In genomic region chr9:123998970-123999621, GRCh38 we compare ENCODE assay signal across 11 cellular contexts. TPM values are rescaled to one million over a fixed set of nuclear protein-coding genes. Genes with fewer than 3 reads are reported as not detected.
A peak's percentile ranks its signal among the peaks of the same experiment; 100 is the strongest.
DNase-seq lines count a peak whose midpoint lies in the region; ATAC-seq and TF ChIP-seq lines count a peak whose summit lies in the region.
"Had no signal": no experiment of that assay in that cellular context is flagged by ENCODE, and none has a peak within 500 bp of the region (broad histone marks: within the 10 kb centered on the region; RNA-seq: fewer than 3 reads in every experiment).

No MANE protein-coding gene starts in this region.

- TF ChIP-seq CTCF in cardiac muscle cell (IDR thresholded peaks at IDR 0.05; ENCODE audit: low read depth, low read length) (no peak), WERI-Rb-1 (IDR thresholded peaks at IDR 0.05; ENCODE audit: low read depth, low read length) (no peak), vagina (IDR thresholded peaks at IDR 0.05) (no peak)

- no peaks in the 10 kb centered on the region for H3K36me3 ChIP-seq in cardiac muscle cell
- no peaks in the 10 kb centered on the region for H3K36me3 ChIP-seq in WERI-Rb-1
- no peaks in the 10 kb centered on the region for H3K36me3 ChIP-seq in vagina
- H3K36me3 ChIP-seq: left lung, thyroid gland had no signal

- DNase-seq in cardiac muscle cell (ENCODE audit: low read depth in 1 of 2, low spot score in 1 of 2), result no peak
- DNase-seq in Right ventricle myocardium inferior (ENCODE audit: missing footprints), result no peak
- DNase-seq in WERI-Rb-1, result peak; percentile 30
- DNase-seq in left kidney (ENCODE audit: low read depth, low spot score), result peak; percentile 30
- no peak for DNase-seq in vagina (ENCODE audit: extremely low spot score in 2 of 2)
- no peak for DNase-seq in cerebellum (ENCODE audit: low spot score)
- DNase-seq in activated CD4-positive, CD25-positive, alpha-beta regulatory T cell (lab: John Stamatoyannopoulos, UW), result no peak
- DNase-seq: KG1, thyroid gland had no signal

- H3K4me3 ChIP-seq in cardiac muscle cell, result peak overlapping the region; percentile 14
- peak overlapping the region; percentile 46 for H3K4me3 ChIP-seq in WERI-Rb-1 (ENCODE audit: low read depth, low read length)
- peak overlapping the region; percentile 6 to 32 for H3K4me3 ChIP-seq in vagina
- H3K4me3 ChIP-seq: left lung, thyroid gland had no signal

- H3K27ac ChIP-seq in cardiac muscle cell, result no peak overlapping the region
- no peak overlapping the region for H3K27ac ChIP-seq in WERI-Rb-1
- H3K27ac ChIP-seq in vagina, result no peak overlapping the region
- H3K27ac ChIP-seq: left lung, thyroid gland had no signal

- intact Hi-C loops in Right ventricle myocardium inferior (cut with DNase I) (no loop called here), vagina (cut with DNase I) (no loop called here)

- H3K9me3 ChIP-seq in cardiac muscle cell (ENCODE audit: low read depth), result no peaks in the 10 kb centered on the region
- no peaks in the 10 kb centered on the region for H3K9me3 ChIP-seq in WERI-Rb-1 (ENCODE audit: severe bottlenecking)
- no peaks in the 10 kb centered on the region for H3K9me3 ChIP-seq in vagina
- H3K9me3 ChIP-seq: left lung, thyroid gland had no signal

- no peak for TF ChIP-seq POLR2A in vagina (IDR thresholded peaks at IDR 0.05)

- H3K4me1 ChIP-seq in cardiac muscle cell (ENCODE audit: low read depth) (no peaks in the 10 kb centered on the region), vagina (peaks cover 30% of the 10 kb centered on the region)

- peaks cover 98% of the 10 kb centered on the region for H3K27me3 ChIP-seq in cardiac muscle cell
- H3K27me3 ChIP-seq in WERI-Rb-1 (ENCODE audit: insufficient read depth, low read depth, severe bottlenecking), result peaks cover 33% of the 10 kb centered on the region
- peaks cover 19% of the 10 kb centered on the region for H3K27me3 ChIP-seq in vagina

- ATAC-seq in Right ventricle myocardium inferior (no peak), GM18861 (IDR thresholded peaks at IDR 0.05; ENCODE audit: unreplicated experiment) (no peak)
- ATAC-seq: left lung had no signal

RNA-seq across cellular contexts. Expression of gene LHX2, which starts 12.5 kb away (rescaled TPM):
- total RNA-seq in cardiac muscle cell, result 0.53 and 1.3 TPM in 2 replicates
- 0.60 and 2.2 TPM in 2 replicates for polyA plus RNA-seq in cardiac muscle cell
- total RNA-seq in Right ventricle myocardium inferior, result not detected
- total RNA-seq in vagina, result not detected
- total RNA-seq in cerebellum, result 0.64 TPM
- total RNA-seq: left lung, thyroid gland had no signal

Comparison
In these comparisons a context has a peak if more than half of its experiments do, and no peak if none do; other contexts are left out.
1. DNase-seq: peak in WERI-Rb-1 (single experiment) and left kidney (single experiment); none in cardiac muscle cell (0 of 2), Right ventricle myocardium inferior (single experiment), vagina (0 of 2), cerebellum (single experiment) and activated CD4-positive, CD25-positive, alpha-beta regulatory T cell (0 of 4).
2. Peak in every context shown above with its lines, with median percentiles within 50 percentile points of each other: H3K4me3 ChIP-seq.